ENCODE assay signal across 28 cellular contexts in the genomic region with DNA sequence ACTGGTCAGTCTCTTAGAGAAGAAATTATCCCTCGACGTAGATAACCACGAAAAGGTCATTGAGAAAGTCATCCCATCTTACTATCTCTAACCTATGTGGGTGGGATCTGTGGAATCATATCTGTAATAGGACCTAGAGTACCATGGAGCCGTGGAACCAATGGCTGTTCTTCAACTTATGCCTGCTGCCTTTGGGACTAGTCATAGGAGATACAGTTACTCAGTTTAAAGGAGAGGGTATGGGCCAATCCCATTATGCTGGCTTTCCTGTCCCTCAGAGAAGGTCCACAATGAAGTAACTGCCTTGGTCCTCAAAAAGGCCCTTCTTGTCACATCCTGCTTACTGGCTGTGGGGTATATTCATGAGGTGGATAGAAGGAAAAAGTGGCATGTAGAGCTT.
"Had no signal": no experiment of that assay in that cellular context is flagged by ENCODE, and none has a peak within 500 bp of the region (broad histone marks: within the 10 kb centered on the region; RNA-seq: fewer than 3 reads in every experiment).

No MANE protein-coding gene starts in this region.

- H2AFZ ChIP-seq: PC-9 had no signal

- H3K4me3 ChIP-seq: ascending aorta, MG63, PC-9 had no signal

- H3K27me3 Mint-ChIP-seq: activated CD4-positive, alpha-beta T cell treated with anti-CD3 and anti-CD28 coated beads, Interleukin-2, amount 10 ng/mL, durations not matched to agents 24 days and 14 days; activated naive CD4-positive, alpha-beta T cell treated with anti-CD3 and anti-CD28 coated beads, Interleukin-2, amount 50 U/mL, for 24 hours; activated naive CD8-positive, alpha-beta T cell treated with anti-CD3 and anti-CD28 coated beads, Interleukin-2, amount 10 ng/mL, durations not matched to agents 7 days and 5 days; activated T-cell treated with anti-CD3 and anti-CD28 coated beads, Interleukin-2, amount 50 U/mL, for 24 hours had no signal

- ATAC-seq: activated CD8-positive, alpha-beta T cell treated with anti-CD3 and anti-CD28 coated beads, Interleukin-2, amount 10 ng/mL, durations not matched to agents 7 days and 5 days had no signal

- H3K9me3 ChIP-seq: ascending aorta, MG63 had no signal

- H3K9me3 Mint-ChIP-seq: activated CD4-positive, alpha-beta T cell treated with anti-CD3 and anti-CD28 coated beads, Interleukin-2, amount 10 ng/mL, durations not matched to agents 24 days and 14 days; activated naive CD4-positive, alpha-beta T cell treated with anti-CD3 and anti-CD28 coated beads, Interleukin-2, amount 50 U/mL, for 24 hours; activated naive CD8-positive, alpha-beta T cell treated with anti-CD3 and anti-CD28 coated beads, Interleukin-2, amount 10 ng/mL, durations not matched to agents 7 days and 5 days; activated T-cell treated with anti-CD3 and anti-CD28 coated beads, Interleukin-2, amount 50 U/mL, for 24 hours; activated T-helper 2 cell treated with anti-CD3 and anti-CD28 coated beads, Interferon-gamma antibody, Interleukin-2, Interleukin-4, amounts not matched to agents 10 μg/mL and 5 μg/mL and 100 μg/mL, durations not matched to agents 14 hours and 24 hours and 36 hours; T-helper 1 cell treated with Interleukin-12 subunit alpha and Interleukin-12 subunit beta and Interleukin-4 antibody, amounts not matched to agents 30 μg/mL and 1 μg/mL, for 36 hours; T-helper 2 cell treated with Interferon-gamma antibody and Interleukin-4, amounts not matched to agents 5 μg/mL and 100 μg/mL, for 36 hours had no signal

- H3K27ac Mint-ChIP-seq: activated CD4-positive, alpha-beta T cell treated with anti-CD3 and anti-CD28 coated beads, Interleukin-2, amount 10 ng/mL, durations not matched to agents 24 days and 14 days; activated CD8-positive, alpha-beta T cell treated with anti-CD3 and anti-CD28 coated beads, Interleukin-2, amount 10 ng/mL, durations not matched to agents 7 days and 5 days; activated naive CD8-positive, alpha-beta T cell treated with anti-CD3 and anti-CD28 coated beads, Interleukin-2, amount 10 ng/mL, durations not matched to agents 7 days and 5 days; activated T-cell treated with anti-CD3 and anti-CD28 coated beads, Interleukin-2, amount 50 U/mL, for 24 hours; activated T-helper 2 cell treated with anti-CD3 and anti-CD28 coated beads, Interferon-gamma antibody, Interleukin-2, Interleukin-4, amounts not matched to agents 10 μg/mL and 5 μg/mL and 100 μg/mL, durations not matched to agents 14 hours and 24 hours and 36 hours; T-helper 1 cell treated with Interleukin-12 subunit alpha and Interleukin-12 subunit beta and Interleukin-4 antibody, amounts not matched to agents 30 μg/mL and 1 μg/mL, for 36 hours; T-helper 2 cell treated with Interferon-gamma antibody and Interleukin-4, amounts not matched to agents 5 μg/mL and 100 μg/mL, for 36 hours had no signal

- H3K27me3 ChIP-seq: ascending aorta, MG63 had no signal

- H3K27ac ChIP-seq: PC-9 had no signal

- H3K4me2 ChIP-seq: PC-9 had no signal

- H3K4me1 Mint-ChIP-seq: activated CD4-positive, alpha-beta T cell treated with anti-CD3 and anti-CD28 coated beads, Interleukin-2, amount 10 ng/mL, durations not matched to agents 24 days and 14 days; activated naive CD4-positive, alpha-beta T cell treated with anti-CD3 and anti-CD28 coated beads, Interleukin-2, amount 50 U/mL, for 24 hours; activated naive CD8-positive, alpha-beta T cell treated with anti-CD3 and anti-CD28 coated beads, Interleukin-2, amount 10 ng/mL, durations not matched to agents 7 days and 5 days had no signal

- DNase-seq: activated CD4-positive, alpha-beta T cell treated with anti-CD3 and anti-CD28 coated beads, Interleukin-2, amount 10 ng/mL, durations not matched to agents 24 days and 14 days; activated CD4-positive, alpha-beta T cell treated with anti-CD3 and anti-CD28 coated beads, Interleukin-2, amount 50 U/mL, for 4 hours; activated CD8-positive, alpha-beta T cell treated with anti-CD3 and anti-CD28 coated beads, Interleukin-2, amount 10 ng/mL, durations not matched to agents 7 days and 5 days; activated gamma-delta T cell; activated naive CD4-positive, alpha-beta T cell treated with Interleukin-2 at 50 U/mL for 16 hours; activated naive CD8-positive, alpha-beta T cell treated with anti-CD3 and anti-CD28 coated beads, Interleukin-2, amount 10 ng/mL, durations not matched to agents 7 days and 5 days; activated T-cell treated with anti-CD3 and anti-CD28 coated beads, Interleukin-2, amount 50 U/mL, for 24 hours; amygdala; caudate nucleus; cerebellar nuclear complex; Karpas-422; MG63; NCI-H1048; NCI-H1105 treated with DMSO at 0.1 percent for 48 hours; NCI-H1436; NCI-H1694; NCI-H1930; NCI-H2081 treated with DMSO at 0.1 percent for 48 hours; NCI-H345; NCI-H524 treated with DMSO at 0.1 percent for 48 hours; PC-9; Right ventricle myocardium superior had no signal

- FAIRE-seq: TTC549 had no signal

- H3K4me3 Mint-ChIP-seq: activated CD4-positive, alpha-beta T cell treated with anti-CD3 and anti-CD28 coated beads, Interleukin-2, amount 10 ng/mL, durations not matched to agents 24 days and 14 days; activated CD8-positive, alpha-beta T cell treated with anti-CD3 and anti-CD28 coated beads, Interleukin-2, amount 10 ng/mL, durations not matched to agents 7 days and 5 days; activated naive CD4-positive, alpha-beta T cell treated with anti-CD3 and anti-CD28 coated beads, Interleukin-2, amount 50 U/mL, for 24 hours; activated naive CD8-positive, alpha-beta T cell treated with anti-CD3 and anti-CD28 coated beads, Interleukin-2, amount 10 ng/mL, durations not matched to agents 7 days and 5 days; activated T-cell treated with anti-CD3 and anti-CD28 coated beads, Interleukin-2, amount 50 U/mL, for 24 hours; T-helper 1 cell treated with Interleukin-12 subunit alpha and Interleukin-12 subunit beta and Interleukin-4 antibody, amounts not matched to agents 30 μg/mL and 1 μg/mL, for 36 hours; T-helper 2 cell treated with Interferon-gamma antibody and Interleukin-4, amounts not matched to agents 5 μg/mL and 100 μg/mL, for 36 hours had no signal
